Comparison of ENCODE assay signal across 11 cellular contexts in genomic region chr2:169360984-169361705, GRCh38. TPM values are rescaled to one million over a fixed set of nuclear protein-coding genes. Genes with fewer than 3 reads are reported as not detected.
DNase-seq lines count a peak whose midpoint lies in the region; ATAC-seq and TF ChIP-seq lines count a peak whose summit lies in the region.
"Had no signal": no experiment of that assay in that cellular context is flagged by ENCODE, and none has a peak within 500 bp of the region (broad histone marks: within the 10 kb centered on the region; RNA-seq: fewer than 3 reads in every experiment).

No MANE protein-coding gene starts in this region.

- no peak for TF ChIP-seq CTCF in liver (IDR thresholded peaks at IDR 0.05; ENCODE audit: low read depth, low read length, missing input control)
- no peak for TF ChIP-seq CTCF in GM20000 (IDR thresholded peaks at IDR 0.05; ENCODE audit: extremely low read depth, missing control alignments)

- TF ChIP-seq RAD21 in liver (IDR thresholded peaks at IDR 0.05), result no peak

- H3K27me3 ChIP-seq in liver (ENCODE audit: control insufficient read depth in 4 of 4, insufficient read depth in 4 of 4, low read length in 3 of 4) (no peaks in the 10 kb centered on the region), subcutaneous abdominal adipose tissue (ENCODE audit: control insufficient read depth in 5 of 5, insufficient read depth in 4 of 5, low read length in 5 of 5) (peaks cover 21 to 43% (median 34%) of the 10 kb centered on the region in 5 donors)

- H3K4me3 ChIP-seq in liver (ENCODE audit: low read depth in 1 of 3, low read length in 3 of 3) (peak overlapping the region; percentile 69 to 95 (median 72)), subcutaneous abdominal adipose tissue (ENCODE audit: low read depth in 1 of 5, low read length in 5 of 5) (peak overlapping the region; percentile 44 to 83 (median 62))

- 35% methylated on average over 20 of the region's 20 CpGs for WGBS in liver

- H3K4me1 ChIP-seq in liver (ENCODE audit: control insufficient read depth in 4 of 4, insufficient read depth in 4 of 4, low read length in 3 of 4) (peaks cover 4 to 40% (median 27%) of the 10 kb centered on the region in 4 donors), subcutaneous abdominal adipose tissue (ENCODE audit: control insufficient read depth in 5 of 5, insufficient read depth in 5 of 5, low read length in 5 of 5) (peaks cover 9 to 45% (median 42%) of the 10 kb centered on the region in 5 donors)

- intact Hi-C loops in activated CD4-positive, alpha-beta T cell treated with anti-CD3 and anti-CD28 coated beads, Interleukin-2, amount 10 ng/mL, durations not matched to agents 24 days and 14 days (cut with micrococcal nuclease), result loop anchor here (5.0 to 10.0 kb wide), 4 partner anchors 116 to 1456 kb away; partner anchors contain the start of genes BBS5, GAD1 and PPIG

- H3K36me3 ChIP-seq in liver (ENCODE audit: control insufficient read depth in 4 of 4, insufficient read depth in 3 of 4, low read depth in 1 of 4, low read length in 3 of 4), result no peaks in the 10 kb centered on the region
- no peaks in the 10 kb centered on the region for H3K36me3 ChIP-seq in subcutaneous abdominal adipose tissue (ENCODE audit: control insufficient read depth in 5 of 5, insufficient read depth in 5 of 5, low read length in 5 of 5)
- H3K36me3 ChIP-seq: BLaER1 had no signal

- H3K36me3 Mint-ChIP-seq in activated CD4-positive, alpha-beta T cell treated with anti-CD3 and anti-CD28 coated beads, Interleukin-2, amount 10 ng/mL, durations not matched to agents 24 days and 14 days (ENCODE audit: low read depth), result no peaks in the 10 kb centered on the region
- H3K36me3 Mint-ChIP-seq in activated naive CD8-positive, alpha-beta T cell treated with anti-CD3 and anti-CD28 coated beads, Interleukin-2, amount 10 ng/mL, durations not matched to agents 7 days and 5 days, result no peaks in the 10 kb centered on the region

- H3K4me3 Mint-ChIP-seq in activated CD4-positive, alpha-beta T cell treated with anti-CD3 and anti-CD28 coated beads, Interleukin-2, amount 10 ng/mL, durations not matched to agents 24 days and 14 days, result peak overlapping the region; percentile 56
- H3K4me3 Mint-ChIP-seq in activated naive CD8-positive, alpha-beta T cell treated with anti-CD3 and anti-CD28 coated beads, Interleukin-2, amount 10 ng/mL, durations not matched to agents 7 days and 5 days, result peak overlapping the region; percentile 39

- no peak overlapping the region for H3K27ac Mint-ChIP-seq in activated CD4-positive, alpha-beta T cell treated with anti-CD3 and anti-CD28 coated beads, Interleukin-2, amount 10 ng/mL, durations not matched to agents 24 days and 14 days
- no peak overlapping the region for H3K27ac Mint-ChIP-seq in activated naive CD8-positive, alpha-beta T cell treated with anti-CD3 and anti-CD28 coated beads, Interleukin-2, amount 10 ng/mL, durations not matched to agents 7 days and 5 days

- H3K9ac ChIP-seq in liver (ENCODE audit: low read depth in 1 of 2, low read length in 2 of 2) (no peak overlapping the region), subcutaneous abdominal adipose tissue (ENCODE audit: low read length in 5 of 5) (no peak overlapping the region)
- H3K9ac ChIP-seq: BLaER1 had no signal

- H3K9me3 ChIP-seq in liver (ENCODE audit: control insufficient read depth in 4 of 4, low read length in 3 of 4), result no peaks in the 10 kb centered on the region
- H3K9me3 ChIP-seq in subcutaneous abdominal adipose tissue (ENCODE audit: control insufficient read depth in 5 of 5, low read length in 5 of 5), result no peaks in the 10 kb centered on the region

- peaks cover 58% of the 10 kb centered on the region for H3K27me3 Mint-ChIP-seq in activated CD4-positive, alpha-beta T cell treated with anti-CD3 and anti-CD28 coated beads, Interleukin-2, amount 10 ng/mL, durations not matched to agents 24 days and 14 days
- peaks cover 60% of the 10 kb centered on the region for H3K27me3 Mint-ChIP-seq in activated naive CD8-positive, alpha-beta T cell treated with anti-CD3 and anti-CD28 coated beads, Interleukin-2, amount 10 ng/mL, durations not matched to agents 7 days and 5 days

- no peak for ATAC-seq in activated naive CD8-positive, alpha-beta T cell treated with anti-CD3 and anti-CD28 coated beads, Interleukin-2, amount 10 ng/mL, durations not matched to agents 7 days and 5 days (ENCODE audit: low read depth)
- ATAC-seq in GM21576 (IDR thresholded peaks at IDR 0.05; ENCODE audit: unreplicated experiment), result no peak
- no peak for ATAC-seq in HG03175 (IDR thresholded peaks at IDR 0.05; ENCODE audit: unreplicated experiment)

- peaks cover 34% of the 10 kb centered on the region for H3K4me1 Mint-ChIP-seq in activated CD4-positive, alpha-beta T cell treated with anti-CD3 and anti-CD28 coated beads, Interleukin-2, amount 10 ng/mL, durations not matched to agents 24 days and 14 days
- H3K4me1 Mint-ChIP-seq in activated naive CD8-positive, alpha-beta T cell treated with anti-CD3 and anti-CD28 coated beads, Interleukin-2, amount 10 ng/mL, durations not matched to agents 7 days and 5 days, result peaks cover 25% of the 10 kb centered on the region

- no peaks in the 10 kb centered on the region for H3K9me3 Mint-ChIP-seq in activated CD4-positive, alpha-beta T cell treated with anti-CD3 and anti-CD28 coated beads, Interleukin-2, amount 10 ng/mL, durations not matched to agents 24 days and 14 days
- H3K9me3 Mint-ChIP-seq in activated naive CD8-positive, alpha-beta T cell treated with anti-CD3 and anti-CD28 coated beads, Interleukin-2, amount 10 ng/mL, durations not matched to agents 7 days and 5 days, result no peaks in the 10 kb centered on the region

- DNase-seq in activated CD4-positive, alpha-beta T cell treated with anti-CD3 and anti-CD28 coated beads, Interleukin-2, amount 10 ng/mL, durations not matched to agents 24 days and 14 days, result no peak
- DNase-seq in activated CD4-positive, alpha-beta T cell treated with anti-CD3 and anti-CD28 coated beads, Interleukin-2, amount 50 U/mL, for 48 hours, result no peak
- no peak for DNase-seq in activated naive CD8-positive, alpha-beta T cell treated with anti-CD3 and anti-CD28 coated beads, Interleukin-2, amount 10 ng/mL, durations not matched to agents 7 days and 5 days
- DNase-seq in GM20000 (ENCODE audit: low spot score), result no peak
- DNase-seq: NCI-H187 had no signal

- H3K27ac ChIP-seq in liver (ENCODE audit: low read depth in 1 of 2, low read length in 2 of 2) (no peak overlapping the region), subcutaneous abdominal adipose tissue (ENCODE audit: low read depth, low read length) (no peak overlapping the region)
- H3K27ac ChIP-seq: BLaER1 had no signal

- POLR2A ChIA-PET in activated naive CD8-positive, alpha-beta T cell treated with anti-CD3 and anti-CD28 coated beads, Interleukin-2, amount 10 ng/mL, durations not matched to agents 7 days and 5 days (lab: Charles Lee), result no interaction called here

TF ChIP-seq in liver, 16 proteins besides CTCF, POLR2A, EP300 and RAD21 (continues in another document):
- no peak for TF ChIP-seq SP1 (IDR thresholded peaks at IDR 0.05)
- TF ChIP-seq REST (IDR thresholded peaks at IDR 0.05), result no peak
- no peak for TF ChIP-seq YY1 (IDR thresholded peaks at IDR 0.05)
- TF ChIP-seq ATF3 (IDR thresholded peaks at IDR 0.05), result no peak
- TF ChIP-seq NR2F2 (IDR thresholded peaks at IDR 0.05), result no peak
- no peak for TF ChIP-seq FOXA1 (IDR thresholded peaks at IDR 0.05)
- TF ChIP-seq GABPA (IDR thresholded peaks at IDR 0.05 in 1 of 2, conservative IDR thresholded peaks at IDR 0.05 in 1 of 2), result no peak
- no peak for TF ChIP-seq HNF4G (IDR thresholded peaks at IDR 0.05)
- TF ChIP-seq RXRA (IDR thresholded peaks at IDR 0.05), result no peak
- no peak for TF ChIP-seq JUND (IDR thresholded peaks at IDR 0.05)
- no peak for TF ChIP-seq EGR1 (IDR thresholded peaks at IDR 0.05; ENCODE audit: low read depth in 2 of 2)
- TF ChIP-seq HNF4A (conservative IDR thresholded peaks at IDR 0.05), result no peak
- TF ChIP-seq FOXA2 (IDR thresholded peaks at IDR 0.05), result no peak

RNA-seq across cellular contexts. Expression of gene LRP2, which starts 1.2 kb away (rescaled TPM):
- total RNA-seq in activated CD4-positive, alpha-beta T cell treated with anti-CD3 and anti-CD28 coated beads, Interleukin-2, amount 10 ng/mL, durations not matched to agents 24 days and 14 days, result 0.09 and 0.28 TPM in 2 replicates
- total RNA-seq in activated naive CD8-positive, alpha-beta T cell treated with anti-CD3 and anti-CD28 coated beads, Interleukin-2, amount 10 ng/mL, durations not matched to agents 7 days and 5 days, result under 1 TPM; 0.40 to 0.47 TPM
- 1 to 10 TPM in 1 of 2 donors, under 1 TPM in 1; 0.19 to 5.7 TPM for total RNA-seq in liver
- polyA plus RNA-seq in liver, result under 1 TPM; 0.33 to 0.47 TPM
- total RNA-seq: lung microvascular endothelial cell had no signal
